ENCODE assay signal across 8 cellular contexts in the genomic region with DNA sequence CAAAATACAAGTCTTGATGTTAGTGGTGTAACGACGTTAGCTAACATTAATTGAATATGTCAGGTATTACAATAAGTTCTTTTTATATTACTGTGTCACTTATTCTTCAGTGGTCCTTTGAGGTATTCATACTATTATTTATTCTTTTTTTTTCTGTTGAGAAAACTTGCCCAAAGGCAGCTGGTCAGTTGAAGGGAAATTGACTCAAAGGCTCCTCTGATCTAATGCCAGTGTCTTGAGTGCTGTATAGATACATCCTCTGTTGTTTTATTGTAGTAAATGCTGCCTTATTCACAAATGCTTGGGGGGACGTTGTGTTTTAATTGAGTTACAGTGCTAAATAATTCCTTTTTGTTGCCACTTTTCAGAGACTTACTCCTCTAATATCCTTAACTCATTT. TPM values are rescaled to one million over a fixed set of nuclear protein-coding genes. Genes with fewer than 3 reads are reported as not detected.
"Had no signal": no experiment of that assay in that cellular context is flagged by ENCODE, and none has a peak within 500 bp of the region (broad histone marks: within the 10 kb centered on the region; RNA-seq: fewer than 3 reads in every experiment).

No MANE protein-coding gene starts in this region.

- H3K4me3 ChIP-seq: GM23248, HAP-1, K562 had no signal

- H3K9me3 ChIP-seq: HAP-1 had no signal

- ATAC-seq: HCT116, K562 had no signal

- H3K27ac ChIP-seq: GM23248 had no signal

- H3K36me3 ChIP-seq: HAP-1 had no signal

- DNase-seq: GM23248, GOT3, H7, IMR-90, KG1 had no signal

- H3K4me1 ChIP-seq: HAP-1 had no signal

RNA-seq across cellular contexts. Expression of a gene that starts 23.1 kb away (rescaled TPM):
- total RNA-seq: GM23248 had no signal
